1 cellular context compared by ENCODE assay signal in genomic region chr5:143395638-143396352, GRCh38.
TF ChIP-seq lines count a peak whose summit lies in the region.

No MANE protein-coding gene starts in this region.

TF ChIP-seq in GM12878, 131 proteins besides CTCF, POLR2A, EP300 and RAD21 (continued from another document and continues in another):
- TF ChIP-seq, protein P1, sequence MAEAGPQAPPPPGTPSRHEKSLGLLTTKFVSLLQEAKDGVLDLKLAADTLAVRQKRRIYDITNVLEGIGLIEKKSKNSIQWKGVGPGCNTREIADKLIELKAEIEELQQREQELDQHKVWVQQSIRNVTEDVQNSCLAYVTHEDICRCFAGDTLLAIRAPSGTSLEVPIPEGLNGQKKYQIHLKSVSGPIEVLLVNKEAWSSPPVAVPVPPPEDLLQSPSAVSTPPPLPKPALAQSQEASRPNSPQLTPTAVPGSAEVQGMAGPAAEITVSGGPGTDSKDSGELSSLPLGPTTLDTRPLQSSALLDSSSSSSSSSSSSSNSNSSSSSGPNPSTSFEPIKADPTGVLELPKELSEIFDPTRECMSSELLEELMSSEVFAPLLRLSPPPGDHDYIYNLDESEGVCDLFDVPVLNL (IDR thresholded peaks at IDR 0.05; ENCODE audit: low read depth, low read length): no peak
- no peak for TF ChIP-seq ZNF622 (IDR thresholded peaks at IDR 0.05)
- TF ChIP-seq KAT2A (conservative IDR thresholded peaks at IDR 0.05; ENCODE audit: control insufficient read depth, low read depth, low read length): no peak
- peak; percentile 46 to 71; a peak in 2 of 4 replicates for TF ChIP-seq BHLHE40 (IDR thresholded peaks at IDR 0.05; ENCODE audit: borderline replicate concordance in 1 of 2, low read depth in 2 of 2, low read length in 1 of 2)
- no peak for TF ChIP-seq CUX1 (IDR thresholded peaks at IDR 0.05; ENCODE audit: insufficient replicate concordance, low read depth, low read length)
- TF ChIP-seq NFXL1 (IDR thresholded peaks at IDR 0.05; ENCODE audit: borderline replicate concordance): no peak
- TF ChIP-seq RUNX3 (IDR thresholded peaks at IDR 0.05; ENCODE audit: low read length): peak; percentile 93
- peak; percentile 93 for TF ChIP-seq NFIC (IDR thresholded peaks at IDR 0.05; ENCODE audit: low read depth, low read length)
- no peak for TF ChIP-seq HCFC1 (IDR thresholded peaks at IDR 0.05; ENCODE audit: low read length)
- TF ChIP-seq IKZF2 (IDR thresholded peaks at IDR 0.05): no peak
- TF ChIP-seq BACH1 (IDR thresholded peaks at IDR 0.05; ENCODE audit: borderline replicate concordance): no peak
- peak; percentile 88 for TF ChIP-seq MTA3 (IDR thresholded peaks at IDR 0.05; ENCODE audit: borderline replicate concordance, low read length)
- TF ChIP-seq CHD1 (IDR thresholded peaks at IDR 0.05; ENCODE audit: low read depth, low read length): no peak
- TF ChIP-seq KDM1A (IDR thresholded peaks at IDR 0.05; ENCODE audit: borderline replicate concordance): no peak
- TF ChIP-seq, protein P2, sequence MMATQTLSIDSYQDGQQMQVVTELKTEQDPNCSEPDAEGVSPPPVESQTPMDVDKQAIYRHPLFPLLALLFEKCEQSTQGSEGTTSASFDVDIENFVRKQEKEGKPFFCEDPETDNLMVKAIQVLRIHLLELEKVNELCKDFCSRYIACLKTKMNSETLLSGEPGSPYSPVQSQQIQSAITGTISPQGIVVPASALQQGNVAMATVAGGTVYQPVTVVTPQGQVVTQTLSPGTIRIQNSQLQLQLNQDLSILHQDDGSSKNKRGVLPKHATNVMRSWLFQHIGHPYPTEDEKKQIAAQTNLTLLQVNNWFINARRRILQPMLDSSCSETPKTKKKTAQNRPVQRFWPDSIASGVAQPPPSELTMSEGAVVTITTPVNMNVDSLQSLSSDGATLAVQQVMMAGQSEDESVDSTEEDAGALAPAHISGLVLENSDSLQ (IDR thresholded peaks at IDR 0.05): no peak
- TF ChIP-seq LARP7 (IDR thresholded peaks at IDR 0.05): no peak
- no peak for TF ChIP-seq ZNF274 (IDR thresholded peaks at IDR 0.05; ENCODE audit: insufficient read depth, insufficient read length)
- no peak for TF ChIP-seq HDAC6 (IDR thresholded peaks at IDR 0.05; ENCODE audit: unreplicated experiment)
- peak; percentile 79 for TF ChIP-seq SKIL (IDR thresholded peaks at IDR 0.05; ENCODE audit: low read depth, poor library complexity, severe bottlenecking)
- TF ChIP-seq JUND (IDR thresholded peaks at IDR 0.05; ENCODE audit: low read depth, low read length): 0 out of 2 replicates have a peak, but pooled peaks have one; percentile 17
- TF ChIP-seq NRF1 (conservative IDR thresholded peaks at IDR 0.05; ENCODE audit: low read depth, low read length): no peak
- no peak for TF ChIP-seq TCF7 (IDR thresholded peaks at IDR 0.05; ENCODE audit: borderline replicate concordance)
- peak; percentile 79 for TF ChIP-seq CREM (IDR thresholded peaks at IDR 0.05; ENCODE audit: low read depth)
- TF ChIP-seq, protein P3, sequence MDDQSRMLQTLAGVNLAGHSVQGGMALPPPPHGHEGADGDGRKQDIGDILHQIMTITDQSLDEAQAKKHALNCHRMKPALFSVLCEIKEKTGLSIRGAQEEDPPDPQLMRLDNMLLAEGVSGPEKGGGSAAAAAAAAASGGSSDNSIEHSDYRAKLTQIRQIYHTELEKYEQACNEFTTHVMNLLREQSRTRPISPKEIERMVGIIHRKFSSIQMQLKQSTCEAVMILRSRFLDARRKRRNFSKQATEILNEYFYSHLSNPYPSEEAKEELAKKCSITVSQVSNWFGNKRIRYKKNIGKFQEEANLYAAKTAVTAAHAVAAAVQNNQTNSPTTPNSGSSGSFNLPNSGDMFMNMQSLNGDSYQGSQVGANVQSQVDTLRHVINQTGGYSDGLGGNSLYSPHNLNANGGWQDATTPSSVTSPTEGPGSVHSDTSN (IDR thresholded peaks at IDR 0.05; ENCODE audit: insufficient replicate concordance, low read depth, low read length): no peak
- TF ChIP-seq, protein P4, sequence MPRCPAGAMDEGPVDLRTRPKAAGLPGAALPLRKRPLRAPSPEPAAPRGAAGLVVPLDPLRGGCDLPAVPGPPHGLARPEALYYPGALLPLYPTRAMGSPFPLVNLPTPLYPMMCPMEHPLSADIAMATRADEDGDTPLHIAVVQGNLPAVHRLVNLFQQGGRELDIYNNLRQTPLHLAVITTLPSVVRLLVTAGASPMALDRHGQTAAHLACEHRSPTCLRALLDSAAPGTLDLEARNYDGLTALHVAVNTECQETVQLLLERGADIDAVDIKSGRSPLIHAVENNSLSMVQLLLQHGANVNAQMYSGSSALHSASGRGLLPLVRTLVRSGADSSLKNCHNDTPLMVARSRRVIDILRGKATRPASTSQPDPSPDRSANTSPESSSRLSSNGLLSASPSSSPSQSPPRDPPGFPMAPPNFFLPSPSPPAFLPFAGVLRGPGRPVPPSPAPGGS (IDR thresholded peaks at IDR 0.05; ENCODE audit: borderline replicate concordance, insufficient read depth, low read depth, low read length, poor library complexity, severe bottlenecking): peak; percentile 81
- TF ChIP-seq, protein P5, sequence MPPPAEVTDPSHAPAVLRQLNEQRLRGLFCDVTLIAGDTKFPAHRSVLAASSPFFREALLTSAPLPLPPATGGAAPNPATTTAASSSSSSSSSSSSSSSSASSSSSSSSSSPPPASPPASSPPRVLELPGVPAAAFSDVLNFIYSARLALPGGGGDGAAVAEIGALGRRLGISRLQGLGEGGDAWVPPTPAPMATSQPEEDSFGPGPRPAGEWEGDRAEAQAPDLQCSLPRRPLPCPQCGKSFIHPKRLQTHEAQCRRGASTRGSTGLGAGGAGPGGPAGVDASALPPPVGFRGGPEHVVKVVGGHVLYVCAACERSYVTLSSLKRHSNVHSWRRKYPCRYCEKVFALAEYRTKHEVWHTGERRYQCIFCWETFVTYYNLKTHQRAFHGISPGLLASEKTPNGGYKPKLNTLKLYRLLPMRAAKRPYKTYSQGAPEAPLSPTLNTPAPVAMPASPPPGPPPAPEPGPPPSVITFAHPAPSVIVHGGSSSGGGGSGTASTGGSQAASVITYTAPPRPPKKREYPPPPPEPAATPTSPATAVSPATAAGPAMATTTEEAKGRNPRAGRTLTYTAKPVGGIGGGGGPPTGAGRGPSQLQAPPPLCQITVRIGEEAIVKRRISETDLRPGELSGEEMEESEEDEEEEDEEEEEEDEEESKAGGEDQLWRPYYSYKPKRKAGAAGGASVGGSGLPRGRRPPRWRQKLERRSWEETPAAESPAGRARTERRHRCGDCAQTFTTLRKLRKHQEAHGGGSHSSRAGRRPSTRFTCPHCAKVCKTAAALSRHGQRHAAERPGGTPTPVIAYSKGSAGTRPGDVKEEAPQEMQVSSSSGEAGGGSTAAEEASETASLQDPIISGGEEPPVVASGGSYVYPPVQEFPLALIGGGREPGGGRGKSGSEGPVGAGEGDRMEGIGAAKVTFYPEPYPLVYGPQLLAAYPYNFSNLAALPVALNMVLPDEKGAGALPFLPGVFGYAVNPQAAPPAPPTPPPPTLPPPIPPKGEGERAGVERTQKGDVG (CRISPR knock-in tag; IDR thresholded peaks at IDR 0.05): no peak
- no peak for TF ChIP-seq YY1 (IDR thresholded peaks at IDR 0.05; ENCODE audit: low read depth, low read length)
- TF ChIP-seq IRF4 (IDR thresholded peaks at IDR 0.05; ENCODE audit: low read depth, low read length): 0 out of 2 replicates have a peak, but pooled peaks have one; percentile 13
- no peak for TF ChIP-seq SRF (IDR thresholded peaks at IDR 0.05; ENCODE audit: low read depth in 2 of 2, low read length in 2 of 2)
- TF ChIP-seq POLR2AphosphoS5 (IDR thresholded peaks at IDR 0.05; ENCODE audit: low read length): no peak
- TF ChIP-seq HDAC2 (IDR thresholded peaks at IDR 0.05): no peak
- TF ChIP-seq, protein P6, sequence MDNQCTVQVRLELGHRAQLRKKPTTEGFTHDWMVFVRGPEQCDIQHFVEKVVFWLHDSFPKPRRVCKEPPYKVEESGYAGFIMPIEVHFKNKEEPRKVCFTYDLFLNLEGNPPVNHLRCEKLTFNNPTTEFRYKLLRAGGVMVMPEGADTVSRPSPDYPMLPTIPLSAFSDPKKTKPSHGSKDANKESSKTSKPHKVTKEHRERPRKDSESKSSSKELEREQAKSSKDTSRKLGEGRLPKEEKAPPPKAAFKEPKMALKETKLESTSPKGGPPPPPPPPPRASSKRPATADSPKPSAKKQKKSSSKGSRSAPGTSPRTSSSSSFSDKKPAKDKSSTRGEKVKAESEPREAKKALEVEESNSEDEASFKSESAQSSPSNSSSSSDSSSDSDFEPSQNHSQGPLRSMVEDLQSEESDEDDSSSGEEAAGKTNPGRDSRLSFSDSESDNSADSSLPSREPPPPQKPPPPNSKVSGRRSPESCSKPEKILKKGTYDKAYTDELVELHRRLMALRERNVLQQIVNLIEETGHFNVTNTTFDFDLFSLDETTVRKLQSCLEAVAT (IDR thresholded peaks at IDR 0.05): peak; percentile 83
- TF ChIP-seq SPI1 (IDR thresholded peaks at IDR 0.05; ENCODE audit: borderline replicate concordance, insufficient read depth, low read depth, low read length): no peak
- TF ChIP-seq TCF12 (IDR thresholded peaks at IDR 0.05; ENCODE audit: low read depth, low read length): no peak
- no peak for TF ChIP-seq ATF3 (IDR thresholded peaks at IDR 0.05; ENCODE audit: borderline replicate concordance, extremely low read depth, low read depth, low read length)
- TF ChIP-seq SIN3A (IDR thresholded peaks at IDR 0.05; ENCODE audit: low read depth, low read length): 0 out of 2 replicates have a peak, but pooled peaks have one; percentile 22
- no peak for TF ChIP-seq RELA (IDR thresholded peaks at IDR 0.05; ENCODE audit: borderline replicate concordance, partially characterized antibody)
- no peak for TF ChIP-seq STAT3 (IDR thresholded peaks at IDR 0.05; ENCODE audit: low read depth, low read length)
- TF ChIP-seq MEF2B (IDR thresholded peaks at IDR 0.05; ENCODE audit: partially characterized antibody, poor library complexity, severe bottlenecking): peak; percentile 44
- no peak for TF ChIP-seq POLR2AphosphoS2 (IDR thresholded peaks at IDR 0.05; ENCODE audit: low read depth, low read length)
- TF ChIP-seq JUNB (IDR thresholded peaks at IDR 0.05): peak; percentile 95
- TF ChIP-seq, protein P7, sequence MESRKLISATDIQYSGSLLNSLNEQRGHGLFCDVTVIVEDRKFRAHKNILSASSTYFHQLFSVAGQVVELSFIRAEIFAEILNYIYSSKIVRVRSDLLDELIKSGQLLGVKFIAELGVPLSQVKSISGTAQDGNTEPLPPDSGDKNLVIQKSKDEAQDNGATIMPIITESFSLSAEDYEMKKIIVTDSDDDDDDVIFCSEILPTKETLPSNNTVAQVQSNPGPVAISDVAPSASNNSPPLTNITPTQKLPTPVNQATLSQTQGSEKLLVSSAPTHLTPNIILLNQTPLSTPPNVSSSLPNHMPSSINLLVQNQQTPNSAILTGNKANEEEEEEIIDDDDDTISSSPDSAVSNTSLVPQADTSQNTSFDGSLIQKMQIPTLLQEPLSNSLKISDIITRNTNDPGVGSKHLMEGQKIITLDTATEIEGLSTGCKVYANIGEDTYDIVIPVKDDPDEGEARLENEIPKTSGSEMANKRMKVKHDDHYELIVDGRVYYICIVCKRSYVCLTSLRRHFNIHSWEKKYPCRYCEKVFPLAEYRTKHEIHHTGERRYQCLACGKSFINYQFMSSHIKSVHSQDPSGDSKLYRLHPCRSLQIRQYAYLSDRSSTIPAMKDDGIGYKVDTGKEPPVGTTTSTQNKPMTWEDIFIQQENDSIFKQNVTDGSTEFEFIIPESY (IDR thresholded peaks at IDR 0.05): no peak
